ENCODE assay signal across 8 cellular contexts in the genomic region with DNA sequence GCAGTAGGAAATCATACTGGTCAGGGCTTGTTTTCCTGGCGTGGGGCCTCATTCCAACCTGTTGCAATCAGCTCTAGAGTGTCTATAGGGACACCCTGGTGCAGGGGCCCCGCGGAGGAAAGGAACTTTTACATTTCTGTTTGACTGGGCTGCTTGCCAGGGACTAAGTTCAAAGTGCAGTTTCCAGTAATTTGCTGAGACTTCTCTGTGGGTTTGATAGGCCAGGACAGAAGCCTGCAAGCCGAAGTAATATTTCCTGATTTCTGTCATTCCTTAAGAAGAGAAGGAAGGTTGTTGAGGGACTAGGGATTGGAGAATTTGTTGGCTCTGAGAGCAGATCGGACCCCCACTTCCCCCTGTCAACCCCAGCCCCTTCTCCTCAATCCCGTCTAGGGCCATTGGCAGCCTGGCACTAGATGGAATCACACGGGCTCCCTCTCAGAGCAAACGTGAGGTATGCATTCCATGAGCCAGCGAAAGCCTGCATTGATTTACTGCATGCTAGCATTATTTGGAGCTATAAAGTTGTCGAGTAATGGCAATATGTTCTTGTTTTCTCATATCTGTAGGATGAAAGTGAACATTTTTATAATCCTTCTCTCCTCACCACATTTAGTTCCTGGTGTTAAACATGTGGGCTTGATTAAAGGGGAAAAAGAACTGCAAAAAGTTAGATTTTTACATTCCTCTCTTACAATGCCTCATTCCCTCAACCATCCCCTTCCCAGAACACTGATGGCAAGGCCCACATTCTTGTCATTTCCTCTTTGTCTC.
DNase-seq lines count a peak whose midpoint lies in the region; ATAC-seq and TF ChIP-seq lines count a peak whose summit lies in the region.

No MANE protein-coding gene starts in this region.

- CTCF ChIA-PET in activated CD8-positive, alpha-beta memory T cell treated with anti-CD3 and anti-CD28 coated beads, Interleukin-2, amount 10 ng/mL, durations not matched to agents 7 days and 5 days (lab: Charles Lee) = interaction anchor here (1.7 kb wide), 1 partner anchor 9 kb away, joined by 13 read pairs; no protein-coding TSS in a partner anchor

- TF ChIP-seq CTCF in fibroblast of villous mesenchyme (IDR thresholded peaks at IDR 0.05; ENCODE audit: insufficient read depth, low read depth, low read length) = no peak
- TF ChIP-seq CTCF in ovary (IDR thresholded peaks at IDR 0.05) = no peak

- no peaks in the 10 kb centered on the region for H3K9me3 ChIP-seq in SK-N-MC (ENCODE audit: low read depth, low read length)
- H3K9me3 ChIP-seq in ovary = no peaks in the 10 kb centered on the region

- DNase-seq in GDM1 (lab: John Stamatoyannopoulos, UW) (peak; percentile 33), SK-N-MC (ENCODE audit: low read depth, low spot score) (peak; percentile 48), fibroblast of villous mesenchyme (ENCODE audit: low read depth) (peak; percentile 95), ovary (peak; percentile 50 to 88 (median 83)), NK-92 (lab: John Stamatoyannopoulos, UW; ENCODE audit: unreplicated experiment) (no peak), NCI-H2029 (lab: John Stamatoyannopoulos, UW) (no peak)
- DNase-seq in stimulated activated CD4-positive, alpha-beta T cell treated with anti-CD3 and anti-CD28 coated beads, Interleukin-4, amount 100 ng/mL, for 1 hour = no peak
- no peak for DNase-seq in activated CD8-positive, alpha-beta memory T cell treated with anti-CD3 and anti-CD28 coated beads, Interleukin-2, amount 10 ng/mL, durations not matched to agents 7 days and 5 days

- H3K4me1 Mint-ChIP-seq in activated CD8-positive, alpha-beta memory T cell treated with anti-CD3 and anti-CD28 coated beads, Interleukin-2, amount 10 ng/mL, durations not matched to agents 7 days and 5 days = peaks cover 31% of the 10 kb centered on the region

- H3K27ac ChIP-seq in SK-N-MC (peak overlapping the region; percentile 94), ovary (peak overlapping the region in 1 of 2 donors; percentile 34)

- no peak overlapping the region for H3K9ac ChIP-seq in SK-N-MC (ENCODE audit: insufficient read length)

- WGBS in ovary, 3 donors = 22 to 43% (median 23%) methylated on average over 10 of the region's 10 CpGs

- H3K36me3 Mint-ChIP-seq in activated CD8-positive, alpha-beta memory T cell treated with anti-CD3 and anti-CD28 coated beads, Interleukin-2, amount 10 ng/mL, durations not matched to agents 7 days and 5 days = peaks cover 2% of the 10 kb centered on the region

- no peak for ATAC-seq in activated CD8-positive, alpha-beta memory T cell treated with anti-CD3 and anti-CD28 coated beads, Interleukin-2, amount 10 ng/mL, durations not matched to agents 7 days and 5 days

- intact Hi-C loops in ovary (cut with DNase I) = loop anchor here in 1 of 4 donors (5.0 kb wide), 1 partner anchor 158 kb away; the partner anchor contains the start of gene SPRY1

- H3K36me3 ChIP-seq in SK-N-MC (ENCODE audit: insufficient read depth, low read length) = no peaks in the 10 kb centered on the region
- no peaks in the 10 kb centered on the region for H3K36me3 ChIP-seq in ovary

- peaks cover 11% of the 10 kb centered on the region for H3K4me1 ChIP-seq in ovary (ENCODE audit: insufficient read depth)

- no peaks in the 10 kb centered on the region for H3K9me3 Mint-ChIP-seq in activated CD8-positive, alpha-beta memory T cell treated with anti-CD3 and anti-CD28 coated beads, Interleukin-2, amount 10 ng/mL, durations not matched to agents 7 days and 5 days (ENCODE audit: low read depth)

- no peak for TF ChIP-seq EP300 in ovary (IDR thresholded peaks at IDR 0.05)

- no peaks in the 10 kb centered on the region for H3K27me3 ChIP-seq in ovary

- no peak for TF ChIP-seq POLR2A in ovary (IDR thresholded peaks at IDR 0.05)

- H3K4me3 ChIP-seq in SK-N-MC (peak overlapping the region; percentile 66), fibroblast of villous mesenchyme (ENCODE audit: low read depth, low read length) (no peak overlapping the region), ovary (no peak overlapping the region)

- peaks cover 2% of the 10 kb centered on the region for H3K27me3 Mint-ChIP-seq in activated CD8-positive, alpha-beta memory T cell treated with anti-CD3 and anti-CD28 coated beads, Interleukin-2, amount 10 ng/mL, durations not matched to agents 7 days and 5 days

- H3K4me3 Mint-ChIP-seq in activated CD8-positive, alpha-beta memory T cell treated with anti-CD3 and anti-CD28 coated beads, Interleukin-2, amount 10 ng/mL, durations not matched to agents 7 days and 5 days = no peak overlapping the region

- H3K27ac Mint-ChIP-seq in activated CD8-positive, alpha-beta memory T cell treated with anti-CD3 and anti-CD28 coated beads, Interleukin-2, amount 10 ng/mL, durations not matched to agents 7 days and 5 days = no peak overlapping the region

Comparison
In these comparisons a context has a peak if more than half of its experiments do, and no peak if none do; other contexts are left out.
1. DNase-seq: peak in GDM1 (single experiment), SK-N-MC (single experiment), fibroblast of villous mesenchyme (single experiment) and ovary (5 of 5); none in NK-92 (single experiment), stimulated activated CD4-positive, alpha-beta T cell treated with anti-CD3 and anti-CD28 coated beads, Interleukin-4, amount 100 ng/mL, for 1 hour (single experiment), NCI-H2029 (single experiment) and activated CD8-positive, alpha-beta memory T cell treated with anti-CD3 and anti-CD28 coated beads, Interleukin-2, amount 10 ng/mL, durations not matched to agents 7 days and 5 days (single experiment).